In the genomic region with DNA sequence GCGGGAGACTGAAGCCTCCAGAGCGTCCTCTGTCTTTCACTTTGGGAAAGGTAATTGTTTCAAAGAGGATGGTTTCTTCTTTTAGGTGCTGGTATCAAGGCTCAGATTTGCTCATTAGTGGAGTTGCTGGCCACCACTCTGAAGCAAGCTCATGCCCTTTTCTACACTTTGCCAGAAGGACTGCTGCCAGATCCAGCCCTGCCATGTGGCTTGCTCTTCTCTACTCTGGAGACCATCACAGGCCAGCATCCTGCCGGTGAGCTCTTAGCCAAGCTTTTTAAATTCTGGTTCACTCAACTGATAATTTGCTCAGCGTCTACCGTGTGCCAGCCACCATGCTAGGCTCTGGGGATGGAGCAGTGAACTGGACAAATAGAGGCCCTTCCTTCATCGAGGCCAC, we compare ENCODE assay signal across 16 cellular contexts.
A peak's percentile ranks its signal among the peaks of the same experiment; 100 is the strongest.
DNase-seq lines count a peak whose midpoint lies in the region; ATAC-seq and TF ChIP-seq lines count a peak whose summit lies in the region.
"Had no signal": no experiment of that assay in that cellular context is flagged by ENCODE, and none has a peak within 500 bp of the region (broad histone marks: within the 10 kb centered on the region; RNA-seq: fewer than 3 reads in every experiment).

No MANE protein-coding gene starts in this region.

- H3K27ac Mint-ChIP-seq in stimulated activated effector memory CD8-positive, alpha-beta T cell treated with anti-CD3 and anti-CD28 coated beads, Interleukin-12 subunit alpha, Interleukin-12 subunit beta, amount 100 ng/mL, for 72 hours = peak overlapping the region; percentile 73
- H3K27ac Mint-ChIP-seq in stimulated activated naive B cell treated with anti-CD40 and anti-IgM and Interleukin-4, amounts not matched to agents 10 μg/mL and 1 μg/mL and 100 μg/mL, for 72 hours = no peak overlapping the region

- peaks cover 66% of the 10 kb centered on the region for H3K79me2 ChIP-seq in Loucy (ENCODE audit: insufficient read depth, low read length)

- H3K36me3 Mint-ChIP-seq in stimulated activated effector memory CD8-positive, alpha-beta T cell treated with anti-CD3 and anti-CD28 coated beads, Interleukin-12 subunit alpha, Interleukin-12 subunit beta, amount 100 ng/mL, for 72 hours = peaks cover 77% of the 10 kb centered on the region
- peaks cover 46 to 52% of the 10 kb centered on the region in 2 donors for H3K36me3 Mint-ChIP-seq in stimulated activated naive B cell treated with anti-CD40 and anti-IgM and Interleukin-4, amounts not matched to agents 10 μg/mL and 1 μg/mL and 100 μg/mL, for 72 hours

- no peak overlapping the region for H3K4me3 Mint-ChIP-seq in stimulated activated effector memory CD8-positive, alpha-beta T cell treated with anti-CD3 and anti-CD28 coated beads, Interleukin-12 subunit alpha, Interleukin-12 subunit beta, amount 100 ng/mL, for 72 hours
- H3K4me3 Mint-ChIP-seq in stimulated activated naive B cell treated with anti-CD40 and anti-IgM and Interleukin-4, amounts not matched to agents 10 μg/mL and 1 μg/mL and 100 μg/mL, for 72 hours = no peak overlapping the region

- H3K4me2 ChIP-seq in Loucy (ENCODE audit: low read depth, low read length, poor library complexity, severe bottlenecking) = peak overlapping the region; percentile 2
- H3K4me2 ChIP-seq: A549; BLaER1 treated with 17β-estradiol and CSF1 and Interleukin-3, amounts not matched to agents 10 nM and 100 nM; PC-9 had no signal

- H3K9ac ChIP-seq in Loucy (ENCODE audit: low read depth, low read length, poor library complexity, severe bottlenecking) = no peak overlapping the region
- H3K9ac ChIP-seq: BLaER1 treated with 17β-estradiol and CSF1 and Interleukin-3, amounts not matched to agents 10 nM and 100 nM had no signal

- H4K20me1 ChIP-seq in Loucy (ENCODE audit: insufficient read depth, low read length, poor library complexity, severe bottlenecking) = peaks cover 5% of the 10 kb centered on the region

- no peaks in the 10 kb centered on the region for H3K27me3 Mint-ChIP-seq in stimulated activated naive B cell treated with anti-CD40 and anti-IgM and Interleukin-4, amounts not matched to agents 10 μg/mL and 1 μg/mL and 100 μg/mL, for 72 hours

- ATAC-seq in stimulated activated effector memory CD8-positive, alpha-beta T cell treated with anti-CD3 and anti-CD28 coated beads, Interleukin-12 subunit alpha, Interleukin-12 subunit beta, amount 100 ng/mL, for 72 hours = no peak
- no peak for ATAC-seq in stimulated activated naive B cell treated with anti-CD40 and anti-IgM and Interleukin-4, amounts not matched to agents 10 μg/mL and 1 μg/mL and 100 μg/mL, for 72 hours (replicated peaks)
- no peak for ATAC-seq in GM18907 (IDR thresholded peaks at IDR 0.05; ENCODE audit: unreplicated experiment)
- ATAC-seq: GM12878 had no signal

- H2AFZ ChIP-seq in Loucy (ENCODE audit: low read length) = no peak overlapping the region
- H2AFZ ChIP-seq: PC-9 had no signal

- H3K36me3 ChIP-seq in Loucy (ENCODE audit: insufficient read depth, low read length) = peaks cover 55% of the 10 kb centered on the region

- no peaks in the 10 kb centered on the region for H3K9me3 ChIP-seq in Loucy (ENCODE audit: insufficient read depth, low read depth, low read length)
- H3K9me3 ChIP-seq: A549; BLaER1 treated with 17β-estradiol and CSF1 and Interleukin-3, amounts not matched to agents 10 nM and 100 nM had no signal

- H3K9me2 ChIP-seq in Loucy (replicated peaks; ENCODE audit: low read depth, low read length) = no peaks in the 10 kb centered on the region

- H3K9me3 Mint-ChIP-seq in stimulated activated effector memory CD8-positive, alpha-beta T cell treated with anti-CD3 and anti-CD28 coated beads, Interleukin-12 subunit alpha, Interleukin-12 subunit beta, amount 100 ng/mL, for 72 hours = no peaks in the 10 kb centered on the region
- H3K9me3 Mint-ChIP-seq in stimulated activated naive B cell treated with anti-CD40 and anti-IgM and Interleukin-4, amounts not matched to agents 10 μg/mL and 1 μg/mL and 100 μg/mL, for 72 hours = no peaks in the 10 kb centered on the region

- H3F3A ChIP-seq in Loucy (ENCODE audit: low read depth) = no peaks in the 10 kb centered on the region

- no peak overlapping the region for H3K4me3 ChIP-seq in Loucy (ENCODE audit: low read length, poor library complexity, severe bottlenecking)
- H3K4me3 ChIP-seq: A549; BLaER1 treated with 17β-estradiol and CSF1 and Interleukin-3, amounts not matched to agents 10 nM and 100 nM; GM12878; PC-9 had no signal

- no peaks in the 10 kb centered on the region for H3K27me3 ChIP-seq in Loucy (ENCODE audit: insufficient read depth, low read length, poor library complexity, severe bottlenecking)
- H3K27me3 ChIP-seq: BLaER1 treated with 17β-estradiol and CSF1 and Interleukin-3, amounts not matched to agents 10 nM and 100 nM had no signal

- DNase-seq in activated effector memory CD4-positive, alpha-beta T cell treated with anti-CD3 and anti-CD28 coated beads, Interleukin-2, amount 50 U/mL, for 16 hours = peak; percentile 41
- no peak for DNase-seq in activated effector memory CD4-positive, alpha-beta T cell treated with Interleukin-2 at 50 U/mL for 16 hours
- DNase-seq in cerebellar nuclear complex (lab: John Stamatoyannopoulos, UW) = peak; percentile 10 to 19
- DNase-seq in stimulated activated effector memory CD8-positive, alpha-beta T cell treated with anti-CD3 and anti-CD28 coated beads, Interleukin-12 subunit alpha, Interleukin-12 subunit beta, amount 100 ng/mL, for 72 hours (ENCODE audit: low spot score in 2 of 2) = no peak
- DNase-seq in stimulated activated naive B cell treated with anti-CD40 and anti-IgM and Interleukin-4, amounts not matched to agents 10 μg/mL and 1 μg/mL and 100 μg/mL, for 72 hours = no peak
- DNase-seq: DND-41, GDM1, GOT3, NCI-H1930, NCI-H2171, PC-9 had no signal

- peaks cover 26% of the 10 kb centered on the region for H3K4me1 ChIP-seq in Loucy (ENCODE audit: insufficient read depth, low read length, poor library complexity, severe bottlenecking)

- no peak for TF ChIP-seq CTCF in Loucy (conservative IDR thresholded peaks at IDR 0.05; ENCODE audit: low read length)

- peaks cover 19% of the 10 kb centered on the region for H3K4me1 Mint-ChIP-seq in stimulated activated effector memory CD8-positive, alpha-beta T cell treated with anti-CD3 and anti-CD28 coated beads, Interleukin-12 subunit alpha, Interleukin-12 subunit beta, amount 100 ng/mL, for 72 hours
- peaks cover 9 to 25% of the 10 kb centered on the region in 2 donors for H3K4me1 Mint-ChIP-seq in stimulated activated naive B cell treated with anti-CD40 and anti-IgM and Interleukin-4, amounts not matched to agents 10 μg/mL and 1 μg/mL and 100 μg/mL, for 72 hours

Comparison
In these comparisons a context has a peak if more than half of its experiments do, and no peak if none do; other contexts are left out.
1. DNase-seq: peak in activated effector memory CD4-positive, alpha-beta T cell treated with anti-CD3 and anti-CD28 coated beads, Interleukin-2, amount 50 U/mL, for 16 hours (single experiment) and cerebellar nuclear complex (2 of 2); none in activated effector memory CD4-positive, alpha-beta T cell treated with Interleukin-2 at 50 U/mL for 16 hours (single experiment), stimulated activated effector memory CD8-positive, alpha-beta T cell treated with anti-CD3 and anti-CD28 coated beads, Interleukin-12 subunit alpha, Interleukin-12 subunit beta, amount 100 ng/mL, for 72 hours (0 of 2) and stimulated activated naive B cell treated with anti-CD40 and anti-IgM and Interleukin-4, amounts not matched to agents 10 μg/mL and 1 μg/mL and 100 μg/mL, for 72 hours (single experiment).